ENCODE assay signal across 16 cellular contexts in genomic region chr10:77537051-77537450, GRCh38.
"Had no signal": no experiment of that assay in that cellular context is flagged by ENCODE, and none has a peak within 500 bp of the region (broad histone marks: within the 10 kb centered on the region; RNA-seq: fewer than 3 reads in every experiment).

No MANE protein-coding gene starts in this region.

- H3K36me3 ChIP-seq: colonic mucosa, ovary, prostate gland, WERI-Rb-1 had no signal

- DNase-seq: activated CD4-positive, alpha-beta T cell treated with anti-CD3 and anti-CD28 coated beads for 1 hour; activated CD4-positive, alpha-beta T cell treated with anti-CD3 and anti-CD28 coated beads, Interleukin-2, amount 50 U/mL, for 1 hour; activated CD8-positive, alpha-beta T cell treated with anti-CD3 and anti-CD28 coated beads, Interleukin-2, amount 10 ng/mL, durations not matched to agents 7 days and 5 days; activated naive CD4-positive, alpha-beta T cell; colonic mucosa; endodermal cell; left ventricle myocardium superior; mammary epithelial cell; natural killer cell; ovary; stimulated activated CD4-positive, alpha-beta T cell treated with anti-CD3 and anti-CD28 coated beads, Interleukin-1b, Interleukin-23, amount 100 ng/mL, for 48 hours; T-helper 1 cell; WERI-Rb-1 had no signal

- H3K27me3 ChIP-seq: colonic mucosa, ovary had no signal

- H3K9me3 ChIP-seq: colonic mucosa, ovary, prostate gland had no signal

- H3K27ac ChIP-seq: colonic mucosa, ovary, prostate gland, WERI-Rb-1 had no signal

- H3K4me3 ChIP-seq: colonic mucosa, ovary, prostate gland had no signal

- FAIRE-seq: bronchial epithelial cell, TTC549 had no signal

- H3K4me1 ChIP-seq: colonic mucosa, prostate gland had no signal
